ENCODE assay signal across 10 cellular contexts in the genomic region with DNA sequence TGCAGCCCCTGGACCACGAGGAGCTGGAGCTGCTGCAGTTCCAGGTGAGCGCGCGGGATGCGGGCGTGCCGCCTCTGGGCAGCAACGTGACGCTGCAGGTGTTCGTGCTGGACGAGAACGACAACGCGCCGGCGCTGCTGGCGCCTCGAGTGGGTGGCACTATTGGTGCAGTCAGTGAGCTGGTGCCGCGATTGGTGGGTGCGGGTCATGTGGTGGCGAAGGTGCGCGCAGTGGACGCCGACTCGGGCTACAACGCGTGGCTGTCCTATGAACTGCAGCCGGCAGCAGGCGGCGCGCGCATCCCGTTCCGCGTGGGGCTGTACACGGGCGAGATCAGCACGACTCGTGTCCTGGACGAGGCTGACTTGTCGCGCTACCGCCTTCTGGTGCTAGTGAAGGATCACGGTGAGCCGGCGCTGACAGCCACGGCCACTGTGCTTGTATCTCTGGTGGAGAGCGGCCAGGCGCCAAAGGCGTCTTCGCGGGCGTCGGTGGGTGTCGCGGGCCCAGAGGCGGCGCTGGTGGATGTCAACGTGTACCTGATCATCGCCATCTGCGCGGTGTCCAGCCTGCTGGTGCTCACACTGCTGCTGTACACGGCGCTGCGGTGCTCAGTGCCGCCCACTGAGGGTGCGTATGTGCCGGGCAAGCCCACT. TPM values are rescaled to one million over a fixed set of nuclear protein-coding genes. Genes with fewer than 3 reads are reported as not detected.
"Had no signal": no experiment of that assay in that cellular context is flagged by ENCODE, and none has a peak within 500 bp of the region (broad histone marks: within the 10 kb centered on the region; RNA-seq: fewer than 3 reads in every experiment).

No MANE protein-coding gene starts in this region.

RNA-seq across cellular contexts. Expression of gene PCDHA1, which starts 2.0 kb away (rescaled TPM):
- total RNA-seq: activated CD4-positive, alpha-beta memory T cell treated with anti-CD3 and anti-CD28 coated beads, Interleukin-2, amount 10 ng/mL, durations not matched to agents 7 days and 5 days; activated CD4-positive, alpha-beta T cell treated with anti-CD3 and anti-CD28 coated beads for 36 hours; activated CD4-positive, alpha-beta T cell treated with anti-CD3 and anti-CD28 coated beads, Interleukin-2, amount 10 ng/mL, durations not matched to agents 7 days and 5 days; activated CD8-positive, alpha-beta memory T cell treated with anti-CD3 and anti-CD28 coated beads, Interleukin-2, amount 10 ng/mL, durations not matched to agents 7 days and 5 days; activated CD8-positive, alpha-beta T cell treated with anti-CD3 and anti-CD28 coated beads, Interleukin-2, amount 10 ng/mL, durations not matched to agents 7 days and 5 days; activated naive CD8-positive, alpha-beta T cell treated with anti-CD3 and anti-CD28 coated beads, Interleukin-2, amount 10 ng/mL, durations not matched to agents 7 days and 5 days; activated T-helper 2 cell treated with anti-CD3 and anti-CD28 coated beads, Interferon-gamma antibody, Interleukin-2, Interleukin-4, amounts not matched to agents 10 μg/mL and 5 μg/mL and 100 μg/mL, durations not matched to agents 14 hours and 24 hours and 36 hours; ascending aorta; cardiac muscle cell had no signal

RNA-seq across cellular contexts. Expression of gene PCDHA2, which starts 6.7 kb away (rescaled TPM):
- total RNA-seq: activated CD4-positive, alpha-beta memory T cell treated with anti-CD3 and anti-CD28 coated beads, Interleukin-2, amount 10 ng/mL, durations not matched to agents 7 days and 5 days; activated CD4-positive, alpha-beta T cell treated with anti-CD3 and anti-CD28 coated beads for 36 hours; activated CD4-positive, alpha-beta T cell treated with anti-CD3 and anti-CD28 coated beads, Interleukin-2, amount 10 ng/mL, durations not matched to agents 7 days and 5 days; activated CD8-positive, alpha-beta memory T cell treated with anti-CD3 and anti-CD28 coated beads, Interleukin-2, amount 10 ng/mL, durations not matched to agents 7 days and 5 days; activated CD8-positive, alpha-beta T cell treated with anti-CD3 and anti-CD28 coated beads, Interleukin-2, amount 10 ng/mL, durations not matched to agents 7 days and 5 days; activated naive CD8-positive, alpha-beta T cell treated with anti-CD3 and anti-CD28 coated beads, Interleukin-2, amount 10 ng/mL, durations not matched to agents 7 days and 5 days; activated T-helper 2 cell treated with anti-CD3 and anti-CD28 coated beads, Interferon-gamma antibody, Interleukin-2, Interleukin-4, amounts not matched to agents 10 μg/mL and 5 μg/mL and 100 μg/mL, durations not matched to agents 14 hours and 24 hours and 36 hours; ascending aorta had no signal

RNA-seq across cellular contexts. Expression of gene PCDHA3, which starts 12.9 kb away (rescaled TPM):
- total RNA-seq: activated CD4-positive, alpha-beta memory T cell treated with anti-CD3 and anti-CD28 coated beads, Interleukin-2, amount 10 ng/mL, durations not matched to agents 7 days and 5 days; activated CD4-positive, alpha-beta T cell treated with anti-CD3 and anti-CD28 coated beads for 36 hours; activated CD4-positive, alpha-beta T cell treated with anti-CD3 and anti-CD28 coated beads, Interleukin-2, amount 10 ng/mL, durations not matched to agents 7 days and 5 days; activated CD8-positive, alpha-beta memory T cell treated with anti-CD3 and anti-CD28 coated beads, Interleukin-2, amount 10 ng/mL, durations not matched to agents 7 days and 5 days; activated CD8-positive, alpha-beta T cell treated with anti-CD3 and anti-CD28 coated beads, Interleukin-2, amount 10 ng/mL, durations not matched to agents 7 days and 5 days; activated naive CD8-positive, alpha-beta T cell treated with anti-CD3 and anti-CD28 coated beads, Interleukin-2, amount 10 ng/mL, durations not matched to agents 7 days and 5 days; activated T-helper 2 cell treated with anti-CD3 and anti-CD28 coated beads, Interferon-gamma antibody, Interleukin-2, Interleukin-4, amounts not matched to agents 10 μg/mL and 5 μg/mL and 100 μg/mL, durations not matched to agents 14 hours and 24 hours and 36 hours; ascending aorta; bronchial epithelial cell had no signal

RNA-seq across cellular contexts. Expression of gene PCDHA4, which starts 18.9 kb away (rescaled TPM):
- total RNA-seq: activated CD4-positive, alpha-beta memory T cell treated with anti-CD3 and anti-CD28 coated beads, Interleukin-2, amount 10 ng/mL, durations not matched to agents 7 days and 5 days; activated CD4-positive, alpha-beta T cell treated with anti-CD3 and anti-CD28 coated beads for 36 hours; activated CD4-positive, alpha-beta T cell treated with anti-CD3 and anti-CD28 coated beads, Interleukin-2, amount 10 ng/mL, durations not matched to agents 7 days and 5 days; activated CD8-positive, alpha-beta memory T cell treated with anti-CD3 and anti-CD28 coated beads, Interleukin-2, amount 10 ng/mL, durations not matched to agents 7 days and 5 days; activated CD8-positive, alpha-beta T cell treated with anti-CD3 and anti-CD28 coated beads, Interleukin-2, amount 10 ng/mL, durations not matched to agents 7 days and 5 days; activated naive CD8-positive, alpha-beta T cell treated with anti-CD3 and anti-CD28 coated beads, Interleukin-2, amount 10 ng/mL, durations not matched to agents 7 days and 5 days; activated T-helper 2 cell treated with anti-CD3 and anti-CD28 coated beads, Interferon-gamma antibody, Interleukin-2, Interleukin-4, amounts not matched to agents 10 μg/mL and 5 μg/mL and 100 μg/mL, durations not matched to agents 14 hours and 24 hours and 36 hours; ascending aorta had no signal

RNA-seq across cellular contexts. Expression of gene PCDHA5, which starts 33.4 kb away (rescaled TPM):
- total RNA-seq: activated CD4-positive, alpha-beta memory T cell treated with anti-CD3 and anti-CD28 coated beads, Interleukin-2, amount 10 ng/mL, durations not matched to agents 7 days and 5 days; activated CD4-positive, alpha-beta T cell treated with anti-CD3 and anti-CD28 coated beads for 36 hours; activated CD4-positive, alpha-beta T cell treated with anti-CD3 and anti-CD28 coated beads, Interleukin-2, amount 10 ng/mL, durations not matched to agents 7 days and 5 days; activated CD8-positive, alpha-beta memory T cell treated with anti-CD3 and anti-CD28 coated beads, Interleukin-2, amount 10 ng/mL, durations not matched to agents 7 days and 5 days; activated CD8-positive, alpha-beta T cell treated with anti-CD3 and anti-CD28 coated beads, Interleukin-2, amount 10 ng/mL, durations not matched to agents 7 days and 5 days; activated naive CD8-positive, alpha-beta T cell treated with anti-CD3 and anti-CD28 coated beads, Interleukin-2, amount 10 ng/mL, durations not matched to agents 7 days and 5 days; activated T-helper 2 cell treated with anti-CD3 and anti-CD28 coated beads, Interferon-gamma antibody, Interleukin-2, Interleukin-4, amounts not matched to agents 10 μg/mL and 5 μg/mL and 100 μg/mL, durations not matched to agents 14 hours and 24 hours and 36 hours; ascending aorta; bronchial epithelial cell had no signal
